1 cellular context compared by ENCODE assay signal in genomic region chr1:14415396-14415795, GRCh38.
TF ChIP-seq lines count a peak whose summit lies in the region.

No MANE protein-coding gene starts in this region.

TF ChIP-seq in SK-N-SH, 30 proteins besides CTCF, POLR2A, EP300 and RAD21 (continued from another document):
- TF ChIP-seq ZBTB33 (IDR thresholded peaks at IDR 0.05; ENCODE audit: borderline replicate concordance, low read depth) (no peak), PBX3 (IDR thresholded peaks at IDR 0.05) (no peak), FOXM1 (IDR thresholded peaks at IDR 0.05; ENCODE audit: low read depth) (no peak), MEF2A (IDR thresholded peaks at IDR 0.05; ENCODE audit: borderline replicate concordance, low read depth) (no peak), TCF12 (IDR thresholded peaks at IDR 0.05) (no peak), MAX (IDR thresholded peaks at IDR 0.05; ENCODE audit: low read depth) (no peak), JUND (IDR thresholded peaks at IDR 0.05) (no peak), MXI1 (IDR thresholded peaks at IDR 0.05; ENCODE audit: low read depth, low read length) (no peak), RXRA (IDR thresholded peaks at IDR 0.05; ENCODE audit: borderline replicate concordance, low read depth) (no peak), GATA2 (CRISPR knock-in tag; IDR thresholded peaks at IDR 0.05) (no peak), SMC3 (IDR thresholded peaks at IDR 0.05; ENCODE audit: low read depth, low read length) (no peak), FOXJ3 (CRISPR knock-in tag; IDR thresholded peaks at IDR 0.05) (no peak), USF2 (IDR thresholded peaks at IDR 0.05; ENCODE audit: borderline replicate concordance, low read depth, low read length) (no peak), YY1 (IDR thresholded peaks at IDR 0.05; ENCODE audit: low read depth) (no peak)
